ENCODE assay signal across 22 cellular contexts in the genomic region with DNA sequence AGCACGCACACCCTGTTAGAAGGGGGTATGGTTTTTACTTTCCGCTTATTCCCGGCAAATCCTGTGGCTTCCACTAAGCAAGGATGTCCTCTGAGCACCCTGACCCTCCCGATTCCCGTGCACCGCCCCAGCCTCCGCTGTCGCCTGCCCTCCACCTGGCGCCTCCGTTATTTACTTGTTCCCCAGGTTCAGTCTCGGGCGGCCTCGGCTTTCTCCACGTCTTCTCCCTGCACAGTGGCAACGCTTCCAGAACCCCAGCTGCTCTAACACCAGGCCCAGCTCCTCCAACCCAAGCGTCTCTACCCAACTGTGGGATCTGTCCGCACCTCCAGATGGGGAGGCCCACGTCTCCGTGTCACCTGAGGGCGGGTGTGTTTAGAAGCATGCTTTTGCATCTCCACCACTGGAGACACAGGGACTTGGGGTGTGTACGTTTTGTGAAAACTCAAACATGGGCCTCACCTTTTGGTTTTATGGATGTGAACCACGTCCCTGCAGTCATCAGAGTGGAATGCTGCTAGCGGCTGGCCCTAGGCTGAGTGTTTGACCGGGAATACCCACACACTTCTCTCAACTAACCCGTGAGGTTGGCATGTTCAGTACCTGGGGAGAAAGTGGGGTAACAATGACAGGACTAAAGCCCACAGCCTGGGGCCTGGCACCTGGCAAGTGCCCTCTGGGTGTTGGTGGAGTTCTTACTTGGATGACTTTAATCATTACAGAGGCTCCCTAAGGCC.
DNase-seq lines count a peak whose midpoint lies in the region; ATAC-seq, FAIRE-seq and TF ChIP-seq lines count a peak whose summit lies in the region.
"Had no signal": no experiment of that assay in that cellular context is flagged by ENCODE, and none has a peak within 500 bp of the region (broad histone marks: within the 10 kb centered on the region; RNA-seq: fewer than 3 reads in every experiment).

No MANE protein-coding gene starts in this region.

- H3K36me3 ChIP-seq in ascending aorta = no peaks in the 10 kb centered on the region
- H3K36me3 ChIP-seq in kidney (ENCODE audit: control insufficient read depth in 1 of 2, insufficient read depth in 2 of 2, low read length in 2 of 2) = no peaks in the 10 kb centered on the region
- H3K36me3 ChIP-seq in upper lobe of right lung = no peaks in the 10 kb centered on the region
- H3K36me3 ChIP-seq: BE2C, Peyer's patch had no signal

- FAIRE-seq in HTR-8/SVneo (lab: Jason Lieb, UNC) = no peak
- no peak for FAIRE-seq in kidney (lab: Jason Lieb, UNC)
- FAIRE-seq in urothelium cell line (lab: Jason Lieb, UNC) = peak; percentile 77
- FAIRE-seq: GM12891 had no signal

- H3K27ac ChIP-seq in ascending aorta (peak overlapping the region; percentile 87 to 95), kidney (ENCODE audit: low read depth in 2 of 2, low read length in 2 of 2) (no peak overlapping the region), upper lobe of right lung (no peak overlapping the region)
- H3K27ac ChIP-seq: KMS-11, Peyer's patch had no signal

- H3K4me1 ChIP-seq in ascending aorta (peaks cover 12 to 50% of the 10 kb centered on the region in 2 donors), kidney (ENCODE audit: control insufficient read depth in 1 of 2, insufficient read depth in 1 of 2, low read depth in 1 of 2, low read length in 2 of 2) (no peaks in the 10 kb centered on the region), upper lobe of right lung (no peaks in the 10 kb centered on the region)
- H3K4me1 ChIP-seq: BE2C, Peyer's patch had no signal

- no peak for ATAC-seq in GM19455 (IDR thresholded peaks at IDR 0.05; ENCODE audit: unreplicated experiment)
- ATAC-seq in upper lobe of right lung = no peak
- ATAC-seq: activated T-cell treated with anti-CD3 and anti-CD28 coated beads, Interleukin-2, amount 50 U/mL, for 4 hours; mucosa of descending colon had no signal

- H3K4me3 ChIP-seq in ascending aorta = no peak overlapping the region
- H3K4me3 ChIP-seq in kidney (ENCODE audit: low read length in 2 of 2) = no peak overlapping the region
- H3K4me3 ChIP-seq in upper lobe of right lung = no peak overlapping the region
- H3K4me3 ChIP-seq: mucosa of descending colon, Peyer's patch had no signal

- TF ChIP-seq CTCF in ascending aorta (IDR thresholded peaks at IDR 0.05) (no peak), kidney (IDR thresholded peaks at IDR 0.05; ENCODE audit: borderline replicate concordance, extremely low read depth, insufficient read depth) (no peak), upper lobe of right lung (IDR thresholded peaks at IDR 0.05) (no peak)

- intact Hi-C loops in ascending aorta (cut with DNase I) = loop anchor here (2.0 kb wide), 1 partner anchor 41 kb away; no protein-coding TSS in a partner anchor
- intact Hi-C loops in kidney (cut with DNase I) = no loop called here
- intact Hi-C loops in upper lobe of right lung (cut with DNase I) = no loop called here

- DNase-seq in HTR-8/SVneo (ENCODE audit: insufficient read length, low spot score) (peak; percentile 28), ascending aorta (ENCODE audit: low spot score in 2 of 2) (peak in 1 of 2 donors; percentile 66), kidney (peak; percentile 63), urothelium cell line (ENCODE audit: low spot score) (peak; percentile 57), upper lobe of right lung (no peak), glomerular visceral epithelial cell (ENCODE audit: extremely low spot score) (no peak)
- DNase-seq: activated CD4-positive, alpha-beta T cell treated with anti-CD3 and anti-CD28 coated beads, Interleukin-2, amount 50 U/mL, for 48 hours; activated naive CD8-positive, alpha-beta T cell treated with anti-CD3 and anti-CD28 coated beads, Interleukin-2, amount 10 ng/mL, durations not matched to agents 7 days and 5 days; activated T-cell treated with anti-CD3 and anti-CD28 coated beads, Interleukin-2, amount 50 U/mL, for 4 hours; BE2C; effector CD8-positive, alpha-beta T cell; GF-D8; mucosa of descending colon; NCI-H1105; NCI-H774; occipital lobe; Peyer's patch; stimulated activated CD4-positive, alpha-beta T cell treated with anti-CD3 and anti-CD28 coated beads, Interleukin-4, amount 100 ng/mL, for 24 hours; stimulated activated CD8-positive, alpha-beta memory T cell treated with anti-CD3 and anti-CD28 coated beads, Interleukin-4, amount 100 ng/mL, for 48 hours had no signal

- H3K9ac ChIP-seq in kidney (ENCODE audit: low read length in 2 of 2) = no peak overlapping the region
- H3K9ac ChIP-seq: KMS-11 had no signal

- H3K27me3 ChIP-seq in ascending aorta (no peaks in the 10 kb centered on the region), upper lobe of right lung (no peaks in the 10 kb centered on the region)
- H3K27me3 ChIP-seq: BE2C, Peyer's patch had no signal

- no peaks in the 10 kb centered on the region for H3K9me3 ChIP-seq in ascending aorta
- H3K9me3 ChIP-seq in kidney (ENCODE audit: control insufficient read depth in 1 of 2, low read length in 2 of 2) = no peaks in the 10 kb centered on the region
- H3K9me3 ChIP-seq in upper lobe of right lung = no peaks in the 10 kb centered on the region
- H3K9me3 ChIP-seq: BE2C, mucosa of descending colon, Peyer's patch had no signal

Comparison
In these comparisons a context has a peak if more than half of its experiments do, and no peak if none do; other contexts are left out.
1. DNase-seq: peak in HTR-8/SVneo (single experiment), kidney (single experiment) and urothelium cell line (single experiment); none in upper lobe of right lung (single experiment) and glomerular visceral epithelial cell (single experiment).
2. H3K27ac ChIP-seq: peak in ascending aorta (2 of 2); none in kidney (0 of 2) and upper lobe of right lung (single experiment).